In the genomic region with DNA sequence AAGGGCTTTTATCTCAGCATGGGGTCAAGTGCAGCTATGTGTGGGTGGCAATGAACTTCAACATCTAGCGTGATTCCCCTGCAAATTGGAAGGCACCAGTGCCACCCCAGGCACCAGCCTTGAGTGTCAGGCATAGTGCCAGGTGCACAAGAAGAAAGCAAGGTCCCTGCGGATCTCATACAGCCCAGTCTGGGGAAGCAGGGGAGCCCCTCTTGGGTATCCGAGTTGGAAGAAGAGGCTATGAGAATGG, we compare ENCODE assay signal across 8 cellular contexts.
DNase-seq lines count a peak whose midpoint lies in the region; ATAC-seq and TF ChIP-seq lines count a peak whose summit lies in the region.

No MANE protein-coding gene starts in this region.

- H3K4me3 ChIP-seq in cardiac muscle cell (peak overlapping the region; percentile 19), mesendoderm (ENCODE audit: low read length) (peak overlapping the region; percentile 0), upper lobe of right lung (peak overlapping the region; percentile 60)

- peak overlapping the region; percentile 49 for H3K9ac ChIP-seq in mesendoderm (ENCODE audit: low read length)

- H3K27ac Mint-ChIP-seq in brain: peak overlapping the region; percentile 97 to 99 (median 99)

- H3K4ac ChIP-seq in mesendoderm (ENCODE audit: low read depth, low read length): no peak overlapping the region

- peaks cover 62% of the 10 kb centered on the region for H3K4me1 Mint-ChIP-seq in brain

- H3K27me3 Mint-ChIP-seq in brain: peaks cover 11% of the 10 kb centered on the region

- H2AK5ac ChIP-seq in mesendoderm (ENCODE audit: low read length): no peak overlapping the region

- H3K79me2 ChIP-seq in mesendoderm (ENCODE audit: control insufficient read depth, insufficient read depth, low read length): no peaks in the 10 kb centered on the region

- H2BK120ac ChIP-seq in mesendoderm (ENCODE audit: low read depth, low read length): no peak overlapping the region

- no CpG with 5 or more reads among the region's 3 CpGs for WGBS in mesendoderm (ENCODE audit: extremely low coverage, insufficient coverage, low lambda C conversion rate)

- H3K9me3 Mint-ChIP-seq in brain: peaks cover 6 to 12% (median 8%) of the 10 kb centered on the region in 5 experiments

- no peaks in the 10 kb centered on the region for H3K36me3 ChIP-seq in cardiac muscle cell
- H3K36me3 ChIP-seq in mesendoderm (ENCODE audit: control insufficient read depth, insufficient read depth, low read length): no peaks in the 10 kb centered on the region
- no peaks in the 10 kb centered on the region for H3K36me3 ChIP-seq in upper lobe of right lung

- peak overlapping the region; percentile 23 for H3K4me2 ChIP-seq in mesendoderm (ENCODE audit: low read length)

- H3K27me3 ChIP-seq in cardiac muscle cell (no peaks in the 10 kb centered on the region), mesendoderm (ENCODE audit: insufficient read depth, low read length, poor library complexity) (no peaks in the 10 kb centered on the region), upper lobe of right lung (no peaks in the 10 kb centered on the region)

- ATAC-seq in Right ventricle myocardium inferior (no peak), upper lobe of right lung (no peak), HG03045 (IDR thresholded peaks at IDR 0.05; ENCODE audit: unreplicated experiment) (no peak), HG02642 (IDR thresholded peaks at IDR 0.05; ENCODE audit: poor library complexity, unreplicated experiment) (no peak)

- TF ChIP-seq CTCF in cardiac muscle cell (IDR thresholded peaks at IDR 0.05; ENCODE audit: low read depth, low read length) (no peak), brain (conservative IDR thresholded peaks at IDR 0.05) (no peak), upper lobe of right lung (IDR thresholded peaks at IDR 0.05) (no peak)

- no peak overlapping the region for H3K23ac ChIP-seq in mesendoderm (ENCODE audit: low read length)

- H3K56ac ChIP-seq in mesendoderm (ENCODE audit: low read length): peak overlapping the region; percentile 76

- no peak overlapping the region for H4K5ac ChIP-seq in mesendoderm (ENCODE audit: low read length)

- H3K9me3 ChIP-seq in cardiac muscle cell (ENCODE audit: low read depth): no peaks in the 10 kb centered on the region
- H3K9me3 ChIP-seq in upper lobe of right lung: no peaks in the 10 kb centered on the region

- H4K8ac ChIP-seq in mesendoderm (ENCODE audit: low read depth, low read length): no peak overlapping the region

- no peaks in the 10 kb centered on the region for H3K79me1 ChIP-seq in mesendoderm (ENCODE audit: low read length)

- peaks cover 4% of the 10 kb centered on the region for H3K36me3 Mint-ChIP-seq in brain

- no peak for DNase-seq in cardiac muscle cell (ENCODE audit: low read depth in 1 of 2, low spot score in 1 of 2)
- no peak for DNase-seq in Right ventricle myocardium inferior (ENCODE audit: missing footprints)
- DNase-seq in mesendoderm: no peak
- DNase-seq in upper lobe of right lung: no peak
- DNase-seq in D341Med (ENCODE audit: low spot score): no peak

- H3K27ac ChIP-seq in cardiac muscle cell (peak overlapping the region; percentile 86), mesendoderm (ENCODE audit: low read depth, low read length) (peak overlapping the region; percentile 33), upper lobe of right lung (peak overlapping the region; percentile 83)

- peak overlapping the region; percentile 82 to 89 (median 86) for H3K4me3 Mint-ChIP-seq in brain

- H2BK5ac ChIP-seq in mesendoderm (ENCODE audit: low read length): no peak overlapping the region

- H3K4me1 ChIP-seq in cardiac muscle cell (ENCODE audit: low read depth) (peaks cover 17% of the 10 kb centered on the region), mesendoderm (ENCODE audit: control insufficient read depth, low read depth, low read length) (peaks cover 5% of the 10 kb centered on the region), upper lobe of right lung (peaks cover 12% of the 10 kb centered on the region)

- intact Hi-C loops in Right ventricle myocardium inferior (cut with DNase I) (loop anchor here (5.0 to 10.0 kb wide), 6 partner anchors 85 to 892 kb away; no protein-coding TSS in a partner anchor), upper lobe of right lung (cut with DNase I) (loop anchor here (5.0 kb wide), 1 partner anchor 720 kb away; no protein-coding TSS in a partner anchor)

- H2BK15ac ChIP-seq in mesendoderm (replicated peaks; ENCODE audit: low read depth): no peak overlapping the region

- peak overlapping the region; percentile 8 for H3K18ac ChIP-seq in mesendoderm (ENCODE audit: low read length)

Comparison
In these comparisons a context has a peak if more than half of its experiments do, and no peak if none do; other contexts are left out.
1. H3K27ac ChIP-seq: peak in every context shown above with its lines; median percentile 86 in cardiac muscle cell; 83 in upper lobe of right lung; 33 in mesendoderm.
2. H3K4me3 ChIP-seq: peak in every context shown above with its lines; median percentile 60 in upper lobe of right lung; 19 in cardiac muscle cell; 0 in mesendoderm.